34 cellular contexts compared by ENCODE assay signal in the genomic region with DNA sequence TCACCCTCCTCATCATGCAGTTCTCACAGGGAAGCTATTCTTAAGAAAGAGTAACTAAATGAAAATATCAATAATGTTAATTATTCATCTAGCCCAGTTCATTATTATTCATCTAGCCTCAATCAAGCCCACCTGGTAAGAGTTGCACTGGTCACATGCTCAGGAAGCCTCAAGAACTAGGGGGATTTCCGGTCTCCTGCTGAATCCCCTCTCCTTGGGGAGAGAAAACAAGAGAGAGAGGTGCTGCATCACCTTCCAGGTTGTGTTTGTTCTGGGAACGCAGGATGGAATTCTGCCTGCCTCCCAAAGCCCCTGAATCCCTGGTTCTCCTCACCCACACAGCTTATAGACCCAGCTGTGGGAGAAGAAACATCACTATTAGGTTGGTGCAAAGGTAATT.
"Had no signal": no experiment of that assay in that cellular context is flagged by ENCODE, and none has a peak within 500 bp of the region (broad histone marks: within the 10 kb centered on the region; RNA-seq: fewer than 3 reads in every experiment).

No MANE protein-coding gene starts in this region.

- H3K27ac ChIP-seq: ascending aorta, breast epithelium, cardiac muscle cell, colonic mucosa, dorsolateral prefrontal cortex, WERI-Rb-1 had no signal

- H3K36me3 Mint-ChIP-seq: activated CD4-positive, alpha-beta memory T cell treated with anti-CD3 and anti-CD28 coated beads for 36 hours; activated CD8-positive, alpha-beta memory T cell treated with anti-CD3 and anti-CD28 coated beads, Interleukin-2, amount 10 ng/mL, durations not matched to agents 7 days and 5 days; activated naive CD4-positive, alpha-beta T cell treated with anti-CD3 and anti-CD28 coated beads, Interleukin-2, amount 10 ng/mL, durations not matched to agents 7 days and 5 days; activated naive CD4-positive, alpha-beta T cell treated with anti-CD3 and anti-CD28 coated beads, Interleukin-2, amount 50 U/mL, for 72 hours; activated naive CD8-positive, alpha-beta T cell treated with anti-CD3 and anti-CD28 coated beads, Interleukin-2, amount 10 ng/mL, durations not matched to agents 7 days and 5 days; brain had no signal

- H3K27me3 Mint-ChIP-seq: activated CD8-positive, alpha-beta memory T cell treated with anti-CD3 and anti-CD28 coated beads, Interleukin-2, amount 10 ng/mL, durations not matched to agents 7 days and 5 days; activated naive CD4-positive, alpha-beta T cell treated with anti-CD3 and anti-CD28 coated beads, Interleukin-2, amount 10 ng/mL, durations not matched to agents 7 days and 5 days; activated naive CD8-positive, alpha-beta T cell treated with anti-CD3 and anti-CD28 coated beads, Interleukin-2, amount 10 ng/mL, durations not matched to agents 7 days and 5 days; brain had no signal

- H3K4me1 ChIP-seq: ascending aorta, breast epithelium, colonic mucosa had no signal

- H3K4me3 Mint-ChIP-seq: activated CD4-positive, alpha-beta memory T cell treated with anti-CD3 and anti-CD28 coated beads for 36 hours; activated CD4-positive, alpha-beta T cell treated with anti-CD3 and anti-CD28 coated beads for 36 hours; activated CD4-positive, alpha-beta T cell treated with anti-CD3 and anti-CD28 coated beads, Interleukin-2, amount 10 ng/mL, durations not matched to agents 24 days and 14 days; activated CD8-positive, alpha-beta memory T cell treated with anti-CD3 and anti-CD28 coated beads, Interleukin-2, amount 10 ng/mL, durations not matched to agents 7 days and 5 days; activated CD8-positive, alpha-beta T cell treated with anti-CD3 and anti-CD28 coated beads, Interleukin-2, amount 10 ng/mL, durations not matched to agents 7 days and 5 days; activated naive CD4-positive, alpha-beta T cell treated with anti-CD3 and anti-CD28 coated beads, Interleukin-2, amount 10 ng/mL, durations not matched to agents 7 days and 5 days; activated naive CD8-positive, alpha-beta T cell treated with anti-CD3 and anti-CD28 coated beads, Interleukin-2, amount 10 ng/mL, durations not matched to agents 7 days and 5 days; activated T-cell treated with anti-CD3 and anti-CD28 coated beads, Interleukin-2, amount 50 U/mL, for 72 hours; brain; dendritic cell treated with granulocyte-macrophage colony-stimulating factor and Interleukin-4, amounts not matched to agents 40 ng/mL and 50 ng/mL, for 4 days; T-helper 17 cell; T-helper 2 cell treated with Interferon-gamma antibody and Interleukin-4, amounts not matched to agents 5 μg/mL and 100 μg/mL, for 36 hours had no signal

- H3K4me1 Mint-ChIP-seq: activated CD4-positive, alpha-beta T cell treated with anti-CD3 and anti-CD28 coated beads for 36 hours; activated CD4-positive, alpha-beta T cell treated with anti-CD3 and anti-CD28 coated beads, Interleukin-2, amount 10 ng/mL, durations not matched to agents 24 days and 14 days; activated CD8-positive, alpha-beta memory T cell treated with anti-CD3 and anti-CD28 coated beads, Interleukin-2, amount 10 ng/mL, durations not matched to agents 7 days and 5 days; activated naive CD4-positive, alpha-beta T cell treated with anti-CD3 and anti-CD28 coated beads, Interleukin-2, amount 10 ng/mL, durations not matched to agents 7 days and 5 days; activated naive CD8-positive, alpha-beta T cell treated with anti-CD3 and anti-CD28 coated beads, Interleukin-2, amount 10 ng/mL, durations not matched to agents 7 days and 5 days; T-helper 17 cell had no signal

- ATAC-seq: activated CD4-positive, alpha-beta T cell treated with anti-CD3 and anti-CD28 coated beads for 36 hours; activated CD8-positive, alpha-beta memory T cell treated with anti-CD3 and anti-CD28 coated beads, Interleukin-2, amount 10 ng/mL, durations not matched to agents 7 days and 5 days; activated CD8-positive, alpha-beta T cell treated with anti-CD3 and anti-CD28 coated beads, Interleukin-2, amount 10 ng/mL, durations not matched to agents 7 days and 5 days; activated naive CD4-positive, alpha-beta T cell treated with anti-CD3 and anti-CD28 coated beads, Interleukin-2, amount 50 U/mL, for 72 hours; activated T-cell treated with anti-CD3 and anti-CD28 coated beads, Interleukin-2, amount 50 U/mL, for 72 hours; esophagus mucosa; T-helper 17 cell had no signal

- H3K4me3 ChIP-seq: ascending aorta, breast epithelium, cardiac muscle cell, colonic mucosa, dorsolateral prefrontal cortex had no signal

- DNase-seq: activated CD4-positive, alpha-beta memory T cell treated with anti-CD3 and anti-CD28 coated beads for 36 hours; activated CD4-positive, alpha-beta T cell treated with anti-CD3 and anti-CD28 coated beads for 36 hours; activated CD4-positive, alpha-beta T cell treated with anti-CD3 and anti-CD28 coated beads, Interleukin-2, amount 10 ng/mL, durations not matched to agents 24 days and 14 days; activated CD4-positive, CD25-positive, alpha-beta regulatory T cell; activated CD4-positive, CD25-positive, alpha-beta regulatory T cell treated with anti-CD3 and anti-CD28 coated beads, Interleukin-2, amount 50 U/mL, for 72 hours; activated CD8-positive, alpha-beta memory T cell treated with anti-CD3 and anti-CD28 coated beads, Interleukin-2, amount 10 ng/mL, durations not matched to agents 7 days and 5 days; activated CD8-positive, alpha-beta memory T cell treated with anti-CD3 and anti-CD28 coated beads, Interleukin-2, amount 50 U/mL, for 4 hours; activated CD8-positive, alpha-beta T cell treated with anti-CD3 and anti-CD28 coated beads, Interleukin-2, amount 10 ng/mL, durations not matched to agents 7 days and 5 days; activated gamma-delta T cell; activated naive CD4-positive, alpha-beta T cell; activated naive CD4-positive, alpha-beta T cell treated with anti-CD3 and anti-CD28 coated beads, Interleukin-2, amount 10 ng/mL, durations not matched to agents 7 days and 5 days; activated naive CD8-positive, alpha-beta T cell treated with anti-CD3 and anti-CD28 coated beads, Interleukin-2, amount 10 ng/mL, durations not matched to agents 7 days and 5 days; activated T-cell treated with anti-CD3 and anti-CD28 coated beads, Interleukin-2, amount 50 U/mL, for 1 hour; activated T-cell treated with anti-CD3 and anti-CD28 coated beads, Interleukin-2, amount 50 U/mL, for 72 hours; central memory CD4-positive, alpha-beta T cell; cerebellar nuclear complex; colonic mucosa; dorsolateral prefrontal cortex; effector CD4-positive, alpha-beta T cell; foreskin fibroblast; head of caudate nucleus; T-helper 1 cell; T-helper 17 cell; T1000; WERI-Rb-1 had no signal

- FAIRE-seq: frontal cortex had no signal

- H3K27ac Mint-ChIP-seq: activated CD4-positive, alpha-beta memory T cell treated with anti-CD3 and anti-CD28 coated beads for 36 hours; activated CD4-positive, alpha-beta T cell treated with anti-CD3 and anti-CD28 coated beads for 36 hours; activated CD4-positive, alpha-beta T cell treated with anti-CD3 and anti-CD28 coated beads, Interleukin-2, amount 10 ng/mL, durations not matched to agents 24 days and 14 days; activated CD8-positive, alpha-beta memory T cell treated with anti-CD3 and anti-CD28 coated beads, Interleukin-2, amount 10 ng/mL, durations not matched to agents 7 days and 5 days; activated CD8-positive, alpha-beta T cell treated with anti-CD3 and anti-CD28 coated beads, Interleukin-2, amount 10 ng/mL, durations not matched to agents 7 days and 5 days; activated naive CD4-positive, alpha-beta T cell treated with anti-CD3 and anti-CD28 coated beads, Interleukin-2, amount 10 ng/mL, durations not matched to agents 7 days and 5 days; activated naive CD4-positive, alpha-beta T cell treated with anti-CD3 and anti-CD28 coated beads, Interleukin-2, amount 50 U/mL, for 72 hours; activated naive CD8-positive, alpha-beta T cell treated with anti-CD3 and anti-CD28 coated beads, Interleukin-2, amount 10 ng/mL, durations not matched to agents 7 days and 5 days; activated T-cell treated with anti-CD3 and anti-CD28 coated beads, Interleukin-2, amount 50 U/mL, for 72 hours; brain; dendritic cell treated with granulocyte-macrophage colony-stimulating factor and Interleukin-4, amounts not matched to agents 40 ng/mL and 50 ng/mL, for 4 days; T-helper 17 cell; T-helper 2 cell treated with Interferon-gamma antibody and Interleukin-4, amounts not matched to agents 5 μg/mL and 100 μg/mL, for 36 hours had no signal

- H3K9me3 Mint-ChIP-seq: activated CD4-positive, alpha-beta memory T cell treated with anti-CD3 and anti-CD28 coated beads for 36 hours; activated CD4-positive, alpha-beta T cell treated with anti-CD3 and anti-CD28 coated beads, Interleukin-2, amount 10 ng/mL, durations not matched to agents 24 days and 14 days; activated naive CD4-positive, alpha-beta T cell treated with anti-CD3 and anti-CD28 coated beads, Interleukin-2, amount 10 ng/mL, durations not matched to agents 7 days and 5 days; activated naive CD4-positive, alpha-beta T cell treated with anti-CD3 and anti-CD28 coated beads, Interleukin-2, amount 50 U/mL, for 72 hours; activated naive CD8-positive, alpha-beta T cell treated with anti-CD3 and anti-CD28 coated beads, Interleukin-2, amount 10 ng/mL, durations not matched to agents 7 days and 5 days; dendritic cell treated with granulocyte-macrophage colony-stimulating factor and Interleukin-4, amounts not matched to agents 40 ng/mL and 50 ng/mL, for 4 days; T-helper 2 cell treated with Interferon-gamma antibody and Interleukin-4, amounts not matched to agents 5 μg/mL and 100 μg/mL, for 36 hours had no signal

- H3K9me3 ChIP-seq: ascending aorta, breast epithelium, colonic mucosa had no signal

- H3K27me3 ChIP-seq: ascending aorta, breast epithelium, cardiac muscle cell, colonic mucosa had no signal

- H3K36me3 ChIP-seq: ascending aorta, breast epithelium, cardiac muscle cell, colonic mucosa, WERI-Rb-1 had no signal
